In the genomic region with DNA sequence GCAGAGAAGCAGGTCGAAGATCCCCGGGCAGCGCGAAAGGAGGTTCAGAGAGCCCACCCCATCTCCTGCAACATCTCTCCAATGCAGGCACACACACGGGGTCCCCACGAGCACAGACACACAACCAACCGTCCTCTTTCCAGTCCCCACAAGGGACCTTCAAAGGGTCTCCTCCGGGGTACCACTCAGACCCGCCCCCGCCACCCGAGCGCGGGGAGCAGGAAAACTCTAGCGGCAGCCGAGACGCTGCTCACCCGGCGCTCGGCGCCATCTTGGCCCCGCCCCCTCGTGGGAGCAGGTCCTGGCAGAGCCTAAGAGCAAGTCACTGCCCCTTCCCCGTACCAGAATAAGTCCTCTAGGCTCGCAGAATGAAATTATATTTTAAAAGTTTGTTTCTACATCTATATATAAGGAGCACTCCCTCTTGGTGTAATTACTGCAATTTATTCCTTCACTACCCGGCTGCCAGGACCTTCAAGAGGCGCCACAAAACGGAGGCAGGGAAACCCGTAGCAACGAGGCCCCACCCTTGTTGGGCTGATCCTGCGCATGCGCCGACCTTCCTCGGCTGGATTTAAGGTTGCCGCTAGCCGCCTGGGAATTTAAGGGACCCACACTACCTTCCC, we compare ENCODE assay signal across 8 cellular contexts. TPM values are rescaled to one million over a fixed set of nuclear protein-coding genes. Genes with fewer than 3 reads are reported as not detected.
DNase-seq lines count a peak whose midpoint lies in the region; ATAC-seq and TF ChIP-seq lines count a peak whose summit lies in the region.

A gene with protein sequence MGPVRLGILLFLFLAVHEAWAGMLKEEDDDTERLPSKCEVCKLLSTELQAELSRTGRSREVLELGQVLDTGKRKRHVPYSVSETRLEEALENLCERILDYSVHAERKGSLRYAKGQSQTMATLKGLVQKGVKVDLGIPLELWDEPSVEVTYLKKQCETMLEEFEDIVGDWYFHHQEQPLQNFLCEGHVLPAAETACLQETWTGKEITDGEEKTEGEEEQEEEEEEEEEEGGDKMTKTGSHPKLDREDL (plus strand): TSS at position 560 of the 626 bp plus-strand sequence. CDS start 111 bp downstream, outside the sequence.
A gene (minus strand): TSS at position 284 of the 626 bp plus-strand sequence. CDS start 5,149 bp downstream, outside the sequence.

- peak within 1 kb of the TSS; percentile 49 for H3K27ac ChIP-seq in PC-3 (ENCODE audit: low read length)

- peak within 1 kb of the TSS; percentile 87 for H3K9ac ChIP-seq in PC-3 (ENCODE audit: low read length)
- H3K9ac ChIP-seq in mucosa of stomach (ENCODE audit: low read length): peak within 1 kb of the TSS; percentile 78

- H3K4me1 ChIP-seq in PC-3 (ENCODE audit: insufficient read depth, low read length): peaks cover 13% of the 10 kb centered on the region; the same call in 1 of the 2 replicates
- peaks cover 18% of the 10 kb centered on the region for H3K4me1 ChIP-seq in mucosa of stomach (ENCODE audit: control insufficient read depth, insufficient read depth, low read length)

- TF ChIP-seq CTCF in PC-3 (conservative IDR thresholded peaks at IDR 0.05; ENCODE audit: low read depth, low read length): no peak
- no peak for TF ChIP-seq CTCF in epithelial cell of proximal tubule (conservative IDR thresholded peaks at IDR 0.05; ENCODE audit: low read depth, low read length)

- no peaks in the 10 kb centered on the region for H3K9me2 ChIP-seq in PC-3 (replicated peaks; ENCODE audit: low read length)

- BruUV-seq in PC-3 (replicated peaks; lab: Mats Ljungman, UMichigan): no TSS peak

- POLR2A ChIA-PET in PC-3 (lab: Charles Lee; ENCODE audit: unreplicated experiment): no interaction called here

- H3K4me3 ChIP-seq in Jurkat, Clone E6-1 (ENCODE audit: low read length): peak within 1 kb of the TSS; percentile 80
- H3K4me3 ChIP-seq in PC-3 (ENCODE audit: low read length) (peak within 1 kb of the TSS; percentile 98), epithelial cell of proximal tubule (ENCODE audit: low read depth, low read length) (peak within 1 kb of the TSS; percentile 100), mucosa of stomach (ENCODE audit: low read length) (peak within 1 kb of the TSS; percentile 74)

- no peaks in the 10 kb centered on the region for H3F3A ChIP-seq in PC-3 (ENCODE audit: low read length, unreplicated experiment)

- peak within 1 kb of the TSS; percentile 97 for H3K4me2 ChIP-seq in PC-3 (ENCODE audit: low read length)

- H3K36me3 ChIP-seq in PC-3 (ENCODE audit: low read depth, low read length): no peaks in the 10 kb centered on the region
- H3K36me3 ChIP-seq in mucosa of stomach (ENCODE audit: control insufficient read depth, insufficient read depth, low read length): no peaks in the 10 kb centered on the region

- DNase-seq in DMS153 (lab: John Stamatoyannopoulos, UW) (peak; percentile 91), PC-3 (peak; percentile 94), activated T-cell treated with anti-CD3 and anti-CD28 coated beads for 48 hours (ENCODE audit: low read depth) (peak; percentile 87), epithelial cell of proximal tubule (ENCODE audit: low read depth) (peak; percentile 81)
- DNase-seq in Jurkat, Clone E6-1 (ENCODE audit: low read depth, low spot score): peak; percentile 96
- peak; percentile 97 for DNase-seq in stimulated activated CD8-positive, alpha-beta memory T cell treated with anti-CD3 and anti-CD28 coated beads, Interleukin-4, amount 100 ng/mL, for 48 hours

- H3K27me3 ChIP-seq in PC-3 (ENCODE audit: low read length) (no peaks in the 10 kb centered on the region), mucosa of stomach (ENCODE audit: control insufficient read depth, insufficient read depth, low read length) (no peaks in the 10 kb centered on the region)

- no peaks in the 10 kb centered on the region for H4K20me1 ChIP-seq in PC-3 (ENCODE audit: low read length)

- CTCF ChIA-PET in PC-3 (lab: Charles Lee): no interaction called here

- ATAC-seq in GM21529 (IDR thresholded peaks at IDR 0.05; ENCODE audit: unreplicated experiment): peak; percentile 74
- ATAC-seq in PC-3: peak; percentile 82

- no peaks in the 10 kb centered on the region for H3K9me3 ChIP-seq in PC-3 (ENCODE audit: low read length)
- H3K9me3 ChIP-seq in mucosa of stomach (ENCODE audit: control insufficient read depth, low read length): no peaks in the 10 kb centered on the region

- intact Hi-C loops in PC-3 (cut with micrococcal nuclease): loop anchor here (2.0 kb wide), 1 partner anchor 18 kb away; a partner anchor contains a TSS

- H3K79me2 ChIP-seq in PC-3 (ENCODE audit: low read length): peaks cover 16% of the 10 kb centered on the region

- peak within 1 kb of the TSS; percentile 96 for H2AFZ ChIP-seq in PC-3 (ENCODE audit: low read length)

RNA-seq across cellular contexts. Expression of the first gene that starts in this region (rescaled TPM):
- 15.5 TPM for polyA plus RNA-seq in Jurkat, Clone E6-1 (2012; ENCODE audit: insufficient read depth, insufficient read length)
- total RNA-seq in PC-3 (2014; rRNA removed) (7.5 and 11.6 TPM in 2 replicates), epithelial cell of proximal tubule (8.8 and 10.1 TPM in 2 replicates)

RNA-seq across cellular contexts. Expression of the second gene that starts in this region (rescaled TPM):
- polyA plus RNA-seq in Jurkat, Clone E6-1 (2012; ENCODE audit: insufficient read depth, insufficient read length): 94.9 TPM
- total RNA-seq in PC-3 (2014; rRNA removed) (51.4 and 58.6 TPM in 2 replicates), epithelial cell of proximal tubule (62.8 and 73.6 TPM in 2 replicates)

Comparison
In these comparisons a context has a peak if more than half of its experiments do, and no peak if none do; other contexts are left out.
1. Peak in every context shown above with its lines: DNase-seq, ATAC-seq, H3K4me3 ChIP-seq and H3K27ac ChIP-seq.